8 cellular contexts compared by ENCODE assay signal in the genomic region with DNA sequence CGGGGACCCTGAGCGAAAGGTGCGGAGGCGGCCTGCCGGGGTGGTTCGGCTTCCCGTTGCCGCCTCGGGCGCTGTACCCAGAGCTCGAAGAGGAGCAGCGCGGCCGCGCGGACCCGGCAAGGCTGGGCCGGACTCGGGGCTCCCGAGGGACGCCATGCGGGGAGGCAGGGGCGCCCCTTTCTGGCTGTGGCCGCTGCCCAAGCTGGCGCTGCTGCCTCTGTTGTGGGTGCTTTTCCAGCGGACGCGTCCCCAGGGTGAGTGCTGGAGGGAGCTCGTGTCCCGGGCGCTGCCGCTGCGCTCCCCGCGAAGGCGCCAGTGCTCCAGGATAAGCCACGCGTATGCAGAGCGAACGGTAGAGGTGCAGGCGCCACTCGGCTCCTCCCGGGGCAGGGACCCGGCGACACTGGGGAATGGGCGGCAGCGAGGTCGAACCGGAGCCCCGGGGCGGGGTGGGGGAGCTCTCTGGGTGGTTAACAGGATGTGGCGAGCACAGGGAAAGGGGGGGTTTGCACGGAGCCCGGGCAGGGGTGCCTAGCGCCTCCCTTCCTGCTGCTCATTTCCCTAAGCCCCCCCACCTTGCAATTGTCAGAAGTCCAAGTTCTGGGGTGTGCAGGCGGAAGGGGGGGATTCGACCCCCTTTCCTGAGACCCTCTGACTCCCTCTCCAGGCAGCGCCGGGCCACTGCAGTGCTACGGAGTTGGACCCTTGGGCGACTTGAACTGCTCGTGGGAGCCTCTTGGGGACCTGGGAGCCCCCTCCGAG. TPM values are rescaled to one million over a fixed set of nuclear protein-coding genes. Genes with fewer than 3 reads are reported as not detected.
A peak's percentile ranks its signal among the peaks of the same experiment; 100 is the strongest.
DNase-seq lines count a peak whose midpoint lies in the region; ATAC-seq and TF ChIP-seq lines count a peak whose summit lies in the region.

A gene (plus strand): TSS at position 44 of the 762 bp plus-strand sequence. CDS start 111 bp downstream, at position 155.

- H3K27me3 Mint-ChIP-seq in activated B cell treated with CpG ODN at 0.5 μM for 24 hours, result no peaks in the 10 kb centered on the region

- H3K79me2 ChIP-seq in GM23248 (ENCODE audit: insufficient read depth), result no peaks in the 10 kb centered on the region

- H3K27ac ChIP-seq in GM23248 (no peak within 1 kb of the TSS), caudate nucleus (ENCODE audit: low read depth, low read length) (peak within 1 kb of the TSS; percentile 31), layer of hippocampus (ENCODE audit: low read depth, low read length) (peak within 1 kb of the TSS; percentile 38)

- in situ Hi-C loops in GM23248 (cut with MboI), result no loop called here

- H3K36me3 Mint-ChIP-seq in activated B cell treated with CpG ODN at 0.5 μM for 24 hours (ENCODE audit: low read depth), result peaks cover 19% of the 10 kb centered on the region

- H3K4me3 Mint-ChIP-seq in activated B cell treated with CpG ODN at 0.5 μM for 24 hours, result peak within 1 kb of the TSS; percentile 91

- H3K9me3 ChIP-seq in GM23248 (ENCODE audit: low read depth), result no peaks in the 10 kb centered on the region

- DNase-seq in D341Med (ENCODE audit: low spot score) (peak; percentile 87), GM23248 (peak; percentile 68), NCI-H146 treated with DMSO at 0.1 percent for 48 hours (lab: John Stamatoyannopoulos, UW; ENCODE audit: unreplicated experiment) (peak; percentile 45), activated B cell treated with CpG ODN at 0.5 μM for 24 hours (peak; percentile 70), caudate nucleus (lab: John Stamatoyannopoulos, UW) (peak in 32 of 61 donors; percentile 3 to 59 (median 28)), NCI-H187 (lab: John Stamatoyannopoulos, UW) (no peak)
- DNase-seq in stimulated activated CD4-positive, alpha-beta T cell treated with anti-CD3 and anti-CD28 coated beads, Interleukin-2, amount 100 ng/mL, for 4 hours (ENCODE audit: low read depth), result peak; percentile 60

- 1% methylated on average over 51 to 52 of the region's 63 CpGs for WGBS in GM23248 (ENCODE audit: low coverage in 1 of 2, low lambda C conversion rate in 2 of 2, missing lambda C conversion rate in 2 of 2), 2 experiments

- H3F3A ChIP-seq in GM23248 (ENCODE audit: insufficient read depth), result no peaks in the 10 kb centered on the region

- H3K9me3 Mint-ChIP-seq in activated B cell treated with CpG ODN at 0.5 μM for 24 hours, result no peaks in the 10 kb centered on the region

- H3K9ac ChIP-seq in GM23248, result peak within 1 kb of the TSS; percentile 66

- intact Hi-C loops in activated B cell treated with CpG ODN at 0.5 μM for 24 hours (cut with micrococcal nuclease), result loop anchor here (1.0 to 2.0 kb wide), 7 partner anchors 17 to 152 kb away; a partner anchor contains a TSS

- CTCF ChIA-PET in activated B cell treated with CpG ODN at 0.5 μM for 24 hours (lab: Charles Lee), result interaction anchor here (0.6 to 1.8 kb wide), 25 partner anchors 8 to 316 kb away, joined by 3 to 11 read pairs (median 4); a partner anchor contains a TSS

- H3K4me1 ChIP-seq in GM23248 (ENCODE audit: insufficient read depth), result peaks cover 8% of the 10 kb centered on the region; the same call in 1 of the 2 replicates

- no peaks in the 10 kb centered on the region for H4K20me1 ChIP-seq in GM23248 (ENCODE audit: insufficient read depth)

- no peaks in the 10 kb centered on the region for H3K36me3 ChIP-seq in GM23248 (ENCODE audit: low read depth)

- H2AFZ ChIP-seq in GM23248, result peak within 1 kb of the TSS; percentile 93

- no peaks in the 10 kb centered on the region for H3K9me2 ChIP-seq in GM23248 (ENCODE audit: insufficient read depth)

- H3K4me1 Mint-ChIP-seq in activated B cell treated with CpG ODN at 0.5 μM for 24 hours, result peaks cover 34% of the 10 kb centered on the region

- peak within 1 kb of the TSS; percentile 86 for H3K4me2 ChIP-seq in GM23248 (ENCODE audit: unreplicated experiment)

- ATAC-seq in activated B cell treated with CpG ODN at 0.5 μM for 24 hours (ENCODE audit: low read depth), result peak; percentile 74

- POLR2A ChIA-PET in activated B cell treated with CpG ODN at 0.5 μM for 24 hours (lab: Charles Lee), result interaction anchor here (0.6 to 3.5 kb wide), 25 partner anchors 10 to 352 kb away, joined by 3 to 52 read pairs (median 7); a partner anchor contains a TSS

- TF ChIP-seq CTCF in activated B cell treated with CpG ODN at 0.5 μM for 24 hours (IDR thresholded peaks at IDR 0.05), result no peak

- peak within 1 kb of the TSS; percentile 89 for H3K27ac Mint-ChIP-seq in activated B cell treated with CpG ODN at 0.5 μM for 24 hours

- H3K27me3 ChIP-seq in GM23248 (replicated peaks; ENCODE audit: insufficient read depth), result no peaks in the 10 kb centered on the region
- no peaks in the 10 kb centered on the region for H3K27me3 ChIP-seq in layer of hippocampus (ENCODE audit: control insufficient read depth, insufficient read depth, low read length)

- H3K4me3 ChIP-seq in GM23248, result peak within 1 kb of the TSS; percentile 81

RNA-seq across cellular contexts. Expression of the gene that starts here (rescaled TPM):
- 7.5 and 8.5 TPM in 2 replicates for total RNA-seq in GM23248 (2014; rRNA removed; shearing (Covaris generic))
- polyA plus RNA-seq in GM23248 (2016; fragmentation: Nextera tagmentation; extraction: Ambion mirVana), result 5.8 and 7.1 TPM in 2 replicates
- 34.5 and 34.6 TPM in 2 replicates for total RNA-seq in activated B cell treated with CpG ODN at 0.5 μM for 24 hours

Comparison
In these comparisons a context has a peak if more than half of its experiments do, and no peak if none do; other contexts are left out.
1. DNase-seq: peak in D341Med (single experiment), GM23248 (single experiment), NCI-H146 treated with DMSO at 0.1 percent for 48 hours (single experiment), activated B cell treated with CpG ODN at 0.5 μM for 24 hours (single experiment), caudate nucleus (32 of 61) and stimulated activated CD4-positive, alpha-beta T cell treated with anti-CD3 and anti-CD28 coated beads, Interleukin-2, amount 100 ng/mL, for 4 hours (single experiment); none in NCI-H187 (0 of 2).